Comparison of ENCODE assay signal across 20 cellular contexts in the genomic region with DNA sequence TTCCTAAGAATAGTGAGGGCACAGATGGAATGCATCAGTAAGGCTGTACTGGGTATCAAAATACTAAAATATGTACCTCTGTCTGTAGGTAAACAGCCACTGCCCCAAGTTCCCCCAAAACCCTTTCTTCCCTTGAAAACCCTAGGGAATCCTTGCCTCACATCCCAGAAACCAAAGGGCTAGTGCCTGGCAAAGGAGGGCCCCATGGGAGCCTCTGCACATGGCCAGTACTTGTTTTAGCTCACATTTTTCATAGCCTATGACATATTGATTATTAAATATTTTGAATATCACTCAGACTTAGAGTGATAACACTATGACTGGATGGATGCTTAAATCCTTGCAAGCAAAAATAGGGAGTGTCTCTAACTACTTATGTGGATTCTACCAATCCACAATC.
DNase-seq lines count a peak whose midpoint lies in the region; ATAC-seq and TF ChIP-seq lines count a peak whose summit lies in the region.
"Had no signal": no experiment of that assay in that cellular context is flagged by ENCODE, and none has a peak within 500 bp of the region (broad histone marks: within the 10 kb centered on the region; RNA-seq: fewer than 3 reads in every experiment).

No MANE protein-coding gene starts in this region.

- H3K36me3 ChIP-seq in thoracic aorta: no peaks in the 10 kb centered on the region
- H3K36me3 ChIP-seq in upper lobe of right lung: no peaks in the 10 kb centered on the region
- H3K36me3 ChIP-seq in WERI-Rb-1: no peaks in the 10 kb centered on the region
- H3K36me3 ChIP-seq: BLaER1, Peyer's patch had no signal

- H3K27ac ChIP-seq in right cardiac atrium (ENCODE audit: low read length) (no peak overlapping the region), thoracic aorta (peak overlapping the region; percentile 37 to 55), upper lobe of right lung (no peak overlapping the region), WERI-Rb-1 (no peak overlapping the region)
- H3K27ac ChIP-seq: BLaER1, HL-60, Peyer's patch had no signal

- intact Hi-C loops in right cardiac atrium (cut with DNase I) (no loop called here), Right ventricle myocardium superior (cut with DNase I) (no loop called here), upper lobe of right lung (cut with DNase I) (no loop called here)

- H3K27me3 ChIP-seq in right cardiac atrium (ENCODE audit: control insufficient read depth, insufficient read depth) (no peaks in the 10 kb centered on the region), thoracic aorta (replicated peaks; ENCODE audit: insufficient read depth) (no peaks in the 10 kb centered on the region), upper lobe of right lung (no peaks in the 10 kb centered on the region), WERI-Rb-1 (ENCODE audit: insufficient read depth, low read depth, severe bottlenecking) (no peaks in the 10 kb centered on the region)
- H3K27me3 ChIP-seq: BLaER1, Peyer's patch had no signal

- no peak overlapping the region for H3K4me3 ChIP-seq in right cardiac atrium (ENCODE audit: low read length)
- H3K4me3 ChIP-seq in fibroblast of mammary gland (ENCODE audit: control insufficient read depth, low read depth, low read length): no peak overlapping the region
- peak overlapping the region; percentile 50 for H3K4me3 ChIP-seq in thoracic aorta
- no peak overlapping the region for H3K4me3 ChIP-seq in upper lobe of right lung
- no peak overlapping the region for H3K4me3 ChIP-seq in WERI-Rb-1 (ENCODE audit: low read depth, low read length)
- H3K4me3 ChIP-seq: BLaER1, Peyer's patch had no signal

- H3K9me3 ChIP-seq in right cardiac atrium (ENCODE audit: control insufficient read depth, low read length) (no peaks in the 10 kb centered on the region), thoracic aorta (no peaks in the 10 kb centered on the region), upper lobe of right lung (no peaks in the 10 kb centered on the region), WERI-Rb-1 (ENCODE audit: severe bottlenecking) (no peaks in the 10 kb centered on the region)
- H3K9me3 ChIP-seq: BLaER1, Peyer's patch had no signal

- in situ Hi-C loops in GM13977 (cut with MboI; ENCODE audit: low pct_unique_long_range_greater_than_20kb, low sequenced_read_pairs, unreplicated experiment): no loop called here

- TF ChIP-seq CTCF in fibroblast of mammary gland (conservative IDR thresholded peaks at IDR 0.05; ENCODE audit: control insufficient read depth, insufficient read depth, low read depth, low read length) (no peak), thoracic aorta (IDR thresholded peaks at IDR 0.05) (no peak), upper lobe of right lung (IDR thresholded peaks at IDR 0.05) (no peak), GM13977 (IDR thresholded peaks at IDR 0.05; ENCODE audit: extremely low read depth, insufficient read depth, missing control alignments) (no peak), WERI-Rb-1 (IDR thresholded peaks at IDR 0.05; ENCODE audit: low read depth, low read length) (no peak)

- peak in 2 of 3 donors; percentile 51 to 69 for DNase-seq in right cardiac atrium
- no peak for DNase-seq in Right ventricle myocardium superior
- DNase-seq in fibroblast of mammary gland (ENCODE audit: low read depth): peak; percentile 18
- no peak for DNase-seq in thoracic aorta (ENCODE audit: low spot score)
- no peak for DNase-seq in upper lobe of right lung
- DNase-seq in GM13977 (ENCODE audit: low spot score): no peak
- DNase-seq in WERI-Rb-1: no peak
- DNase-seq: 8988T; CD4-positive, CD25-positive, alpha-beta regulatory T cell; DND-41; NCI-H1048; NCI-H187; NCI-H2081 treated with DMSO at 0.1 percent for 48 hours; NCI-H2171; NCI-H226; OCI-M1; Peyer's patch; SIG-M5 had no signal

- H3K4me1 ChIP-seq in right cardiac atrium (ENCODE audit: control insufficient read depth, insufficient read depth, low read length) (no peaks in the 10 kb centered on the region), thoracic aorta (ENCODE audit: control insufficient read depth in 1 of 2, low read depth in 2 of 2) (peaks cover 14 to 64% of the 10 kb centered on the region in 2 donors), upper lobe of right lung (no peaks in the 10 kb centered on the region)
- H3K4me1 ChIP-seq: BLaER1, Peyer's patch had no signal

- ATAC-seq in right cardiac atrium: no peak
- ATAC-seq in Right ventricle myocardium superior (ENCODE audit: poor library complexity): no peak
- no peak for ATAC-seq in thoracic aorta (ENCODE audit: insufficient number of reproducible peaks, low FRiP score, low read depth)
- no peak for ATAC-seq in upper lobe of right lung

Comparison
In these comparisons a context has a peak if more than half of its experiments do, and no peak if none do; other contexts are left out.
1. DNase-seq: peak in right cardiac atrium (2 of 3) and fibroblast of mammary gland (single experiment); none in Right ventricle myocardium superior (single experiment), thoracic aorta (single experiment), upper lobe of right lung (single experiment), GM13977 (single experiment) and WERI-Rb-1 (single experiment).
2. H3K27ac ChIP-seq: peak in thoracic aorta (2 of 2); none in right cardiac atrium (single experiment), upper lobe of right lung (single experiment) and WERI-Rb-1 (single experiment).